ENCODE assay signal across 34 cellular contexts in genomic region chr2:121177905-121178304, GRCh38.
"Had no signal": no experiment of that assay in that cellular context is flagged by ENCODE, and none has a peak within 500 bp of the region (broad histone marks: within the 10 kb centered on the region; RNA-seq: fewer than 3 reads in every experiment).

No MANE protein-coding gene starts in this region.

- DNase-seq: activated B cell treated with CpG ODN at 0.5 μM for 24 hours; activated CD4-positive, alpha-beta memory T cell treated with anti-CD3 and anti-CD28 coated beads for 36 hours; activated CD4-positive, alpha-beta T cell treated with anti-CD3 and anti-CD28 coated beads for 4 hours; activated CD4-positive, alpha-beta T cell treated with anti-CD3 and anti-CD28 coated beads, Interleukin-2, amount 10 ng/mL, durations not matched to agents 24 days and 14 days; activated CD4-positive, alpha-beta T cell treated with anti-CD3 and anti-CD28 coated beads, Interleukin-2, amount 50 U/mL, for 1 hour; activated CD4-positive, alpha-beta T cell treated with anti-CD3 and anti-CD28 coated beads, Interleukin-2, amount 50 U/mL, for 4 hours; activated CD4-positive, CD25-positive, alpha-beta regulatory T cell treated with anti-CD3 and anti-CD28 coated beads, Interleukin-2, amount 50 U/mL, for 72 hours; activated CD8-positive, alpha-beta memory T cell treated with anti-CD3 and anti-CD28 coated beads, Interleukin-2, amount 50 U/mL, for 4 hours; activated CD8-positive, alpha-beta T cell treated with anti-CD3 and anti-CD28 coated beads for 36 hours; activated effector memory CD4-positive, alpha-beta T cell treated with anti-CD3 and anti-CD28 coated beads, Interleukin-2, amount 50 U/mL, for 16 hours; activated gamma-delta T cell treated with Interleukin-2 at 50 U/mL for 16 hours; activated naive CD4-positive, alpha-beta T cell; activated naive CD4-positive, alpha-beta T cell treated with anti-CD3 and anti-CD28 coated beads for 36 hours; activated naive CD4-positive, alpha-beta T cell treated with anti-CD3 and anti-CD28 coated beads, Interleukin-2, amount 50 U/mL, for 16 hours; activated naive CD8-positive, alpha-beta T cell treated with anti-CD3 and anti-CD28 coated beads for 36 hours; activated T-cell treated with anti-CD3 and anti-CD28 coated beads for 4 hours; activated T-cell treated with anti-CD3 and anti-CD28 coated beads, Interleukin-2, amount 50 U/mL, for 1 hour; activated T-cell treated with anti-CD3 and anti-CD28 coated beads, Interleukin-2, amount 50 U/mL, for 4 hours; activated T-cell treated with anti-CD3 and anti-CD28 coated beads, Interleukin-2, amount 50 U/mL, for 72 hours; adrenal gland; amniotic stem cell; aorta; body of pancreas; brain microvascular endothelial cell; central memory CD4-positive, alpha-beta T cell; T-helper 1 cell; T-helper 2 cell; T-helper 9 cell had no signal

- H3K27ac ChIP-seq: adrenal gland, body of pancreas, brain microvascular endothelial cell, breast epithelium, VCaP had no signal

- H3K36me3 ChIP-seq: adrenal gland, brain microvascular endothelial cell, breast epithelium had no signal

- FAIRE-seq: astrocyte, TTC549 had no signal

- H3K27me3 ChIP-seq: body of pancreas, brain microvascular endothelial cell, breast epithelium had no signal

- H3K9me3 ChIP-seq: adrenal gland, body of pancreas, breast epithelium had no signal

- H3K4me3 ChIP-seq: adrenal gland, body of pancreas, breast epithelium had no signal

- H3K4me1 ChIP-seq: adrenal gland, body of pancreas, breast epithelium had no signal

- ATAC-seq: activated CD8-positive, alpha-beta T cell treated with anti-CD3 and anti-CD28 coated beads for 36 hours; activated naive CD4-positive, alpha-beta T cell treated with anti-CD3 and anti-CD28 coated beads, Interleukin-2, amount 50 U/mL, for 72 hours; activated T-cell treated with anti-CD3 and anti-CD28 coated beads, Interleukin-2, amount 50 U/mL, for 4 hours; activated T-cell treated with anti-CD3 and anti-CD28 coated beads, Interleukin-2, amount 50 U/mL, for 72 hours; activated T-helper 17 cell treated with anti-CD3 and anti-CD28 coated beads, Interleukin-2, amount 50 U/mL, for 72 hours; body of pancreas had no signal
